In genomic region chr21:14120091-14120734, GRCh38 we compare ENCODE assay signal across 1 cellular context.
TF ChIP-seq lines count a peak whose summit lies in the region.

No MANE protein-coding gene starts in this region.

TF ChIP-seq in H1, 55 proteins besides CTCF, POLR2A, EP300 and RAD21 (continued from another document):
- TF ChIP-seq CHD7 (IDR thresholded peaks at IDR 0.05; ENCODE audit: insufficient replicate concordance, low read length), result no peak
